ENCODE assay signal across 8 cellular contexts in the genomic region with DNA sequence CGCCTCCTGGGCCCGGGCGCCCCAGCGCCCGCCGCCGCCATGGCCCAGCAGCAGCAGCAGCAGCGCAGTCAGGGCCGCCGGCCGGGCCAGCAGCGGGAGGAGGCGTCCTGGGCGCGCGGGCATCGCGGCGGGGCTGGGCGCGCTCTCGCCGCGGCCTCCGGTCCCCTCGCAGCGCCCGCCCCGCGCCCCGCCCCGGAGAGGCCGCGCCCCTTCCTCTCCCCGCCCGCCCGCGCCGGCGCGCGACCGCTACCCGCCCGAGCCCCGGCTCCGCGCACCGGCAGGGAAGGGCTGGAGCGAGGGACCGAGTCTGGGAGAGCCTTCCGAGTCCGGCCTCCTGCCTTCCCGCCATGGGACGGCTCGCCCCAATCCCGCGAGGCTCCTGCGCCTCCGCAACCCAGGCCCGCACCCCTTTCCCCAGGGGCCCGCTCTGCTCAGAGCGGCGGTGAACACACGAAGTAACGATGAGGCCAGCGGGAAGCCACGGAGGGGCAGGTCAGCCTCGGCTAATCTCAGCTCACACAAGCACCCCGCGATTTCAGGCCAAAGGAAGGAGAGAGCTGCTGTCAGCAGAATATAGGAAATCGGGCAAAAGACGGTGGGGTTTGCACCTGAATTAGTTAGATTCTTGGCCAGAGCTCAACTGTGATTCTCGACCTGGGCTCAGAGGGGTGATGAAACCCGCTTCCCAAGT. TPM values are rescaled to one million over a fixed set of nuclear protein-coding genes. Genes with fewer than 3 reads are reported as not detected.
A peak's percentile ranks its signal among the peaks of the same experiment; 100 is the strongest.
DNase-seq lines count a peak whose midpoint lies in the region; ATAC-seq and TF ChIP-seq lines count a peak whose summit lies in the region.

TXNDC5 (minus strand) TSS at position 135 of the 691 bp plus-strand sequence; CDS start at position 123, 12 bp downstream.

- TF ChIP-seq CTCF in DND-41 (IDR thresholded peaks at IDR 0.05; ENCODE audit: borderline replicate concordance, extremely low read depth, low read length, poor library complexity, severe bottlenecking) (no peak), omental fat pad (IDR thresholded peaks at IDR 0.05) (no peak)

- H3K27ac Mint-ChIP-seq in activated naive CD4-positive, alpha-beta T cell treated with anti-CD3 and anti-CD28 coated beads, Interleukin-2, amount 50 U/mL, for 24 hours: peak within 1 kb of the TSS; percentile 27

- H3K27me3 ChIP-seq in DND-41 (ENCODE audit: insufficient read depth, low read length, poor library complexity): no peaks in the 10 kb centered on the region

- H3K9me3 ChIP-seq in DND-41 (ENCODE audit: insufficient read depth, low read length, severe bottlenecking): no peaks in the 10 kb centered on the region
- H3K9me3 ChIP-seq in SK-N-MC (ENCODE audit: low read depth, low read length): no peaks in the 10 kb centered on the region

- peaks cover 5% of the 10 kb centered on the region for H3K4me1 Mint-ChIP-seq in activated naive CD4-positive, alpha-beta T cell treated with anti-CD3 and anti-CD28 coated beads, Interleukin-2, amount 50 U/mL, for 24 hours

- peak within 1 kb of the TSS; percentile 88 for H3K9ac ChIP-seq in DND-41 (ENCODE audit: low read depth, low read length)
- peak within 1 kb of the TSS; percentile 84 for H3K9ac ChIP-seq in SK-N-MC (ENCODE audit: insufficient read length)

- no peaks in the 10 kb centered on the region for H3K9me3 Mint-ChIP-seq in activated naive CD4-positive, alpha-beta T cell treated with anti-CD3 and anti-CD28 coated beads, Interleukin-2, amount 50 U/mL, for 24 hours

- H3K79me2 ChIP-seq in DND-41 (ENCODE audit: insufficient read depth, low read length): peaks cover 45% of the 10 kb centered on the region

- H3K4me3 Mint-ChIP-seq in activated naive CD4-positive, alpha-beta T cell treated with anti-CD3 and anti-CD28 coated beads, Interleukin-2, amount 50 U/mL, for 24 hours: peak within 1 kb of the TSS; percentile 89

- DNase-seq in DND-41: peak; percentile 75
- peak; percentile 16 for DNase-seq in KG1 (lab: John Stamatoyannopoulos, UW)
- no peak for DNase-seq in SK-N-MC (ENCODE audit: low read depth, low spot score)
- DNase-seq in glomerular endothelial cell (ENCODE audit: extremely low read depth, low read depth, low spot score): no peak
- peak; percentile 54 for DNase-seq in omental fat pad (ENCODE audit: low spot score)

- no peaks in the 10 kb centered on the region for H3K36me3 Mint-ChIP-seq in activated naive CD4-positive, alpha-beta T cell treated with anti-CD3 and anti-CD28 coated beads, Interleukin-2, amount 50 U/mL, for 24 hours

- peaks cover 18% of the 10 kb centered on the region; the same call in 1 of the 2 replicates for H4K20me1 ChIP-seq in DND-41 (ENCODE audit: insufficient read depth, low read length)

- ATAC-seq in DND-41 (ENCODE audit: insufficient read depth, low read depth): peak; percentile 80
- ATAC-seq in GM21723 (IDR thresholded peaks at IDR 0.05; ENCODE audit: unreplicated experiment): peak; percentile 70
- ATAC-seq in omental fat pad (ENCODE audit: low FRiP score): peak; percentile 91

- H2AFZ ChIP-seq in DND-41 (ENCODE audit: low read depth, low read length): peak within 1 kb of the TSS; percentile 90

- H3K36me3 ChIP-seq in DND-41 (ENCODE audit: insufficient read depth, low read length) (peaks cover 8% of the 10 kb centered on the region), SK-N-MC (ENCODE audit: insufficient read depth, low read length) (no peaks in the 10 kb centered on the region)

- H3K27me3 Mint-ChIP-seq in activated naive CD4-positive, alpha-beta T cell treated with anti-CD3 and anti-CD28 coated beads, Interleukin-2, amount 50 U/mL, for 24 hours: no peaks in the 10 kb centered on the region

- H3K4me3 ChIP-seq in DND-41 (ENCODE audit: low read depth in 1 of 2, low read length in 2 of 2) (peak within 1 kb of the TSS; percentile 89 to 91), SK-N-MC (peak within 1 kb of the TSS; percentile 92)

- H3K4me2 ChIP-seq in DND-41 (ENCODE audit: insufficient read depth, low read length): peak within 1 kb of the TSS; percentile 93

- H3K27ac ChIP-seq in DND-41 (ENCODE audit: low read length) (peak within 1 kb of the TSS; percentile 76), SK-N-MC (no peak within 1 kb of the TSS), temporal lobe (ENCODE audit: low read depth, low read length) (peak within 1 kb of the TSS; percentile 89)

- peaks cover 32% of the 10 kb centered on the region for H3K4me1 ChIP-seq in DND-41 (ENCODE audit: insufficient read depth, low read length)

RNA-seq across cellular contexts. Expression of gene TXNDC5, which starts in this region (rescaled TPM):
- total RNA-seq in glomerular endothelial cell: 673 and 1,031 TPM in 2 replicates
- total RNA-seq in omental fat pad: 100 to 1,000 TPM; 130 to 212 (median 182) TPM
- total RNA-seq in temporal lobe: 29.3 TPM

Comparison
In these comparisons a context has a peak if more than half of its experiments do, and no peak if none do; other contexts are left out.
1. DNase-seq: peak in DND-41 (single experiment), KG1 (single experiment) and omental fat pad (single experiment); none in SK-N-MC (single experiment) and glomerular endothelial cell (single experiment).
2. Peak in every context shown above with its lines, with median percentiles within 50 percentile points of each other: ATAC-seq.